In genomic region chr9:10104796-10105195, GRCh38 we compare ENCODE assay signal across 10 cellular contexts.
"Had no signal": no experiment of that assay in that cellular context is flagged by ENCODE, and none has a peak within 500 bp of the region (broad histone marks: within the 10 kb centered on the region; RNA-seq: fewer than 3 reads in every experiment).

No MANE protein-coding gene starts in this region.

- DNase-seq: GM23248, GOT3, H7, H9, HCEC 1CT, HFFc6 had no signal

- ATAC-seq: GM23338, HCT116 had no signal

- H3K36me3 ChIP-seq: HAP-1 had no signal

- H3K4me2 ChIP-seq: GM23338 had no signal

- H2AFZ ChIP-seq: GM23248, GM23338 had no signal

- H3K27ac ChIP-seq: GM23248 had no signal

- FAIRE-seq: H54 had no signal

- H3K4me3 ChIP-seq: GM23248, GM23338, HAP-1 had no signal

- H3K4me1 ChIP-seq: HAP-1 had no signal

- H3K9me3 ChIP-seq: HAP-1 had no signal

- H3K9ac ChIP-seq: GM23248 had no signal
